ENCODE assay signal across 17 cellular contexts in the genomic region with DNA sequence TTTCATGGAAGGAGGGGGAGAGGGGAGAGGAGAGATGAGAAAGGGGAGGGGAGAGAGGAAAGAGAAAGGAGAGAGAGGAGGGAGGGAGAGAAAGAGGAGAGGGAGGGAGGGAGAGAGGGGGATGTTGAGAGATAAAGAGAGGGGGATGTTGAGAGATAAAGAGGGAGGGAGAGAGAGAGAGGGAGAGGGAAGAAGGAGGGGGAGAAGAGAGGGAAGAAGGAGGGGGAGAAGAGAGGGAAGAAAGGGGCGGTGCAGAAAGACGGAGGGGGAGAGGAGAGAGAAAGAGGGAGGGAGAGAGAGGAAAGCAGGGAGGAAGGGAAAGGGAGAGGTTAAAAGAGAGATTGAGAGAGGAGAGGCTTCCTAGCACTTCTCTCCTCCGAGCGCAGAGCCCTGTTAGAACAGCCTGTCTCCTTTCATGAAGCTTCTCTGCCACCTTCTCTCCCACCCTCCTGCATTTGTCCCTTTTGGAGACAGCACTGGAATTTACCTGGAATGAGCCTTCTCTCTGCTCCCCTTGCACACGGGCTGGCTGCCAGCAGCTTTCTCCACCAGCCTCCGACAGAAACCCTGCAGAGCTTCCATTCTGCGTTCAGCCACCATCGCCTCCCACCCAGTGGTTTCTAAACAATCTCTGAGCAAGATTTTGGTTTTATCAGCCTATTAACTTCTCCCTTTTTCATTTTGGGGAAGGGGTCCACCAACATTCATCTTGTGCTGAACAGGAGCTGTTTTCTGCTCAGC.
DNase-seq lines count a peak whose midpoint lies in the region; ATAC-seq, FAIRE-seq and TF ChIP-seq lines count a peak whose summit lies in the region.
"Had no signal": no experiment of that assay in that cellular context is flagged by ENCODE, and none has a peak within 500 bp of the region (broad histone marks: within the 10 kb centered on the region; RNA-seq: fewer than 3 reads in every experiment).

No MANE protein-coding gene starts in this region.

- H3K27ac ChIP-seq in H1 (ENCODE audit: low read depth, low read length): no peak overlapping the region
- H3K27ac ChIP-seq: KMS-11, right atrium auricular region had no signal

- no peaks in the 10 kb centered on the region for H3K79me1 ChIP-seq in H1 (ENCODE audit: low read depth, low read length)

- H2BK120ac ChIP-seq in H1 (replicated peaks; ENCODE audit: low read depth, low read length): no peak overlapping the region

- no peaks in the 10 kb centered on the region for H3K27me3 ChIP-seq in H1 (replicated peaks in 1 of 4; ENCODE audit: control insufficient read depth in 3 of 4, extremely low read depth in 1 of 4, insufficient read depth in 3 of 4, low read length in 3 of 4)
- H3K27me3 ChIP-seq: right atrium auricular region had no signal

- H3K23ac ChIP-seq in H1 (ENCODE audit: insufficient read length): no peak overlapping the region

- H3K27me3 Mint-ChIP-seq in activated naive CD8-positive, alpha-beta T cell treated with anti-CD3 and anti-CD28 coated beads for 36 hours: peaks cover 3% of the 10 kb centered on the region
- H3K27me3 Mint-ChIP-seq in activated naive CD8-positive, alpha-beta T cell treated with anti-CD3 and anti-CD28 coated beads, Interleukin-2, amount 50 U/mL, for 24 hours: peaks cover 4% of the 10 kb centered on the region
- peaks cover 18% of the 10 kb centered on the region for H3K27me3 Mint-ChIP-seq in WTC11 (ENCODE audit: low read depth)

- TF ChIP-seq POLR2A in H1 (IDR thresholded peaks at IDR 0.05; ENCODE audit: control extremely low read depth in 1 of 2, low read depth in 2 of 2, low read length in 2 of 2): no peak

- POLR2A ChIA-PET in WTC11 (lab: Charles Lee) (no interaction called here), H1 (lab: Charles Lee; ENCODE audit: partially characterized antibody) (interaction anchor here (0.7 kb wide), 1 partner anchor 13 kb away, joined by 3 read pairs; no protein-coding TSS in a partner anchor)

- peaks cover 24% of the 10 kb centered on the region for H3K36me3 Mint-ChIP-seq in activated naive CD8-positive, alpha-beta T cell treated with anti-CD3 and anti-CD28 coated beads for 36 hours
- H3K36me3 Mint-ChIP-seq in activated naive CD8-positive, alpha-beta T cell treated with anti-CD3 and anti-CD28 coated beads, Interleukin-2, amount 50 U/mL, for 24 hours (ENCODE audit: low read depth): peaks cover 12% of the 10 kb centered on the region
- H3K36me3 Mint-ChIP-seq in WTC11: peaks cover 27% of the 10 kb centered on the region
- H3K36me3 Mint-ChIP-seq: CD14-positive monocyte had no signal

- DNase-seq in activated naive CD8-positive, alpha-beta T cell treated with anti-CD3 and anti-CD28 coated beads for 36 hours: peak; percentile 31
- no peak for DNase-seq in activated naive CD8-positive, alpha-beta T cell treated with anti-CD3 and anti-CD28 coated beads, Interleukin-2, amount 50 U/mL, for 24 hours
- DNase-seq in WTC11 (ENCODE audit: low spot score) (no peak), H1 (ENCODE audit: low read depth in 1 of 2, low spot score in 2 of 2) (no peak), urothelium cell line (ENCODE audit: low spot score) (peak; percentile 57), iPS-NIHi7 (ENCODE audit: extremely low spot score) (no peak), NCI-H2171 treated with DMSO at 0.1 percent for 48 hours (lab: John Stamatoyannopoulos, UW) (no peak)
- no peak for DNase-seq in stimulated activated naive CD4-positive, alpha-beta T cell treated with Interleukin-2 at 50 U/mL for 16 hours (lab: John Stamatoyannopoulos, UW)
- DNase-seq: amniotic stem cell; stimulated activated CD4-positive, alpha-beta T cell treated with anti-CD3 and anti-CD28 coated beads, Interleukin-2, amount 100 ng/mL, for 48 hours; stimulated activated naive B cell treated with anti-CD40 and anti-IgM and Interleukin-4, amounts not matched to agents 10 μg/mL and 1 μg/mL and 100 μg/mL, for 72 hours had no signal

- H2BK5ac ChIP-seq in H1 (ENCODE audit: low read depth, low read length): no peak overlapping the region

- H3K4me2 ChIP-seq in H1 (ENCODE audit: insufficient read depth in 1 of 2, low read depth in 2 of 2, low read length in 2 of 2): peak overlapping the region in 1 of 2 experiments; percentile 37; a peak in 1 of 4 replicates
- H3K4me2 ChIP-seq: KMS-11 had no signal

- H2AFZ ChIP-seq in H1 (ENCODE audit: low read length): peak overlapping the region; percentile 97

- no peak overlapping the region for H4K8ac ChIP-seq in H1 (ENCODE audit: extremely low read depth, insufficient read depth, low read length)

- no peaks in the 10 kb centered on the region for H3K79me2 ChIP-seq in H1 (ENCODE audit: control insufficient read depth in 1 of 2, insufficient read depth in 2 of 2, low read length in 2 of 2)

- no peak overlapping the region for H3K4me3 ChIP-seq in H1 (ENCODE audit: extremely low read depth in 1 of 4, insufficient read depth in 2 of 4, low read depth in 3 of 4, low read length in 4 of 4)
- H3K4me3 ChIP-seq: right atrium auricular region had no signal

- H3K9ac ChIP-seq in H1 (replicated peaks in 1 of 4; ENCODE audit: extremely low read depth in 1 of 4, low read depth in 3 of 4, low read length in 3 of 4): no peak overlapping the region
- H3K9ac ChIP-seq: KMS-11 had no signal

- no peak for TF ChIP-seq CTCF in WTC11 (IDR thresholded peaks at IDR 0.05)
- TF ChIP-seq CTCF in H1 (IDR thresholded peaks at IDR 0.05; ENCODE audit: control extremely low read depth in 1 of 3, insufficient read depth in 1 of 3, low read depth in 1 of 3, low read length in 3 of 3): no peak

- H3K4me1 ChIP-seq in H1 (replicated peaks in 1 of 4; ENCODE audit: control insufficient read depth in 3 of 4, insufficient read depth in 4 of 4, low read length in 3 of 4): peaks cover 2 to 8% (median 3%) of the 10 kb centered on the region in 4 experiments; a peak in 4 of 7 replicates
- H3K4me1 ChIP-seq: right atrium auricular region had no signal

- H2BK12ac ChIP-seq in H1 (ENCODE audit: low read depth, low read length): no peak overlapping the region

- no peak overlapping the region for H2AK5ac ChIP-seq in H1 (ENCODE audit: low read depth, low read length)

- no peak for TF ChIP-seq RAD21 in H1 (IDR thresholded peaks at IDR 0.05 in 1 of 2, conservative IDR thresholded peaks at IDR 0.05 in 1 of 2; ENCODE audit: low read depth in 2 of 2, low read length in 2 of 2)

- WGBS in H1 (ENCODE audit: extremely low coverage in 1 of 2, insufficient coverage in 1 of 2, insufficient read length in 1 of 2, insufficient replicate concordance in 2 of 2, low coverage in 1 of 2, low lambda C conversion rate in 2 of 2, missing lambda C conversion rate in 1 of 2), 2 experiments: 59% methylated on average over 8 of the region's 8 CpGs; no CpG with 5 or more reads in 1 of the 2 experiments

- no peak overlapping the region for H2BK15ac ChIP-seq in H1 (ENCODE audit: low read length)

- peak overlapping the region; percentile 73 for H3K27ac Mint-ChIP-seq in activated naive CD8-positive, alpha-beta T cell treated with anti-CD3 and anti-CD28 coated beads for 36 hours
- H3K27ac Mint-ChIP-seq in activated naive CD8-positive, alpha-beta T cell treated with anti-CD3 and anti-CD28 coated beads, Interleukin-2, amount 50 U/mL, for 24 hours: no peak overlapping the region
- H3K27ac Mint-ChIP-seq in WTC11: no peak overlapping the region
- H3K27ac Mint-ChIP-seq: dendritic cell treated with granulocyte-macrophage colony-stimulating factor and Interleukin-4, amounts not matched to agents 40 ng/mL and 50 ng/mL, for 4 days; stimulated activated naive B cell treated with anti-CD40 and anti-IgM and Interleukin-4, amounts not matched to agents 10 μg/mL and 1 μg/mL and 100 μg/mL, for 72 hours had no signal

- H3K4me3 Mint-ChIP-seq in activated naive CD8-positive, alpha-beta T cell treated with anti-CD3 and anti-CD28 coated beads for 36 hours: peak overlapping the region; percentile 77
- H3K4me3 Mint-ChIP-seq in activated naive CD8-positive, alpha-beta T cell treated with anti-CD3 and anti-CD28 coated beads, Interleukin-2, amount 50 U/mL, for 24 hours: no peak overlapping the region
- peak overlapping the region; percentile 51 for H3K4me3 Mint-ChIP-seq in WTC11
- H3K4me3 Mint-ChIP-seq: dendritic cell treated with granulocyte-macrophage colony-stimulating factor and Interleukin-4, amounts not matched to agents 40 ng/mL and 50 ng/mL, for 4 days had no signal

- no peak overlapping the region for H4K5ac ChIP-seq in H1 (ENCODE audit: insufficient read length, low read depth, low read length)

- no peak overlapping the region; the same call in 1 of the 2 replicates for H2BK20ac ChIP-seq in H1 (ENCODE audit: low read length)

- no peak overlapping the region for H3K14ac ChIP-seq in H1 (ENCODE audit: insufficient read length)

- FAIRE-seq in H1 (lab: Jason Lieb, UNC) (no peak), urothelium cell line (lab: Jason Lieb, UNC) (no peak)
- FAIRE-seq: G401.6 had no signal

- no peak overlapping the region for H3K18ac ChIP-seq in H1 (ENCODE audit: extremely low read depth, low read length)

- CTCF ChIA-PET in WTC11 (lab: Charles Lee): interaction anchor here (0.9 kb wide), 1 partner anchor 236 kb away, joined by 3 read pairs; no protein-coding TSS in a partner anchor
- CTCF ChIA-PET in H1 (lab: Charles Lee; ENCODE audit: partially characterized antibody): interaction anchor here (0.5 to 1.3 kb wide), 7 partner anchors 16 to 836 kb away, joined by 3 read pairs; no protein-coding TSS in a partner anchor

- ATAC-seq in activated naive CD8-positive, alpha-beta T cell treated with anti-CD3 and anti-CD28 coated beads, Interleukin-2, amount 50 U/mL, for 24 hours: no peak
- no peak for ATAC-seq in WTC11
- ATAC-seq: SK-N-SH treated with all-trans-retinoic acid at 6 μM for 48 hours had no signal

- H3K9me3 ChIP-seq in H1 (ENCODE audit: insufficient read depth in 2 of 2, low read depth in 1 of 2, low read length in 1 of 2): peaks cover 21 to 24% of the 10 kb centered on the region in 2 experiments

- no peaks in the 10 kb centered on the region for H4K20me1 ChIP-seq in H1 (replicated peaks in 1 of 2; ENCODE audit: control insufficient read depth in 1 of 2, insufficient read depth in 2 of 2, low read length in 2 of 2)

- no peak for TF ChIP-seq EP300 in H1 (IDR thresholded peaks at IDR 0.05; ENCODE audit: borderline replicate concordance in 1 of 2, low read depth in 2 of 2, low read length in 2 of 2)

- no peak overlapping the region for H3K4ac ChIP-seq in H1 (replicated peaks; ENCODE audit: insufficient read length, low read depth, low read length)

- no peak overlapping the region for H4K91ac ChIP-seq in H1 (replicated peaks; ENCODE audit: insufficient read length, low read length)

- no peaks in the 10 kb centered on the region for H3K36me3 ChIP-seq in H1 (ENCODE audit: control insufficient read depth in 2 of 4, insufficient read depth in 4 of 4, low read length in 3 of 4)
- H3K36me3 ChIP-seq: right atrium auricular region had no signal

- peaks cover 23% of the 10 kb centered on the region for H3K9me3 Mint-ChIP-seq in activated naive CD8-positive, alpha-beta T cell treated with anti-CD3 and anti-CD28 coated beads for 36 hours
- H3K9me3 Mint-ChIP-seq in activated naive CD8-positive, alpha-beta T cell treated with anti-CD3 and anti-CD28 coated beads, Interleukin-2, amount 50 U/mL, for 24 hours: peaks cover 25% of the 10 kb centered on the region
- H3K9me3 Mint-ChIP-seq in WTC11: peaks cover 58% of the 10 kb centered on the region

- H3K23me2 ChIP-seq in H1 (ENCODE audit: low read depth, low read length): no peaks in the 10 kb centered on the region; the same call in 1 of the 2 replicates

- H3K56ac ChIP-seq in H1 (replicated peaks; ENCODE audit: insufficient read length, low read depth, low read length): no peak overlapping the region

- H3K4me1 Mint-ChIP-seq in activated naive CD8-positive, alpha-beta T cell treated with anti-CD3 and anti-CD28 coated beads for 36 hours: peaks cover 31% of the 10 kb centered on the region
- H3K4me1 Mint-ChIP-seq in activated naive CD8-positive, alpha-beta T cell treated with anti-CD3 and anti-CD28 coated beads, Interleukin-2, amount 50 U/mL, for 24 hours: peaks cover 46% of the 10 kb centered on the region
- H3K4me1 Mint-ChIP-seq in WTC11: peaks cover 13% of the 10 kb centered on the region
- H3K4me1 Mint-ChIP-seq: CD14-positive monocyte had no signal

Comparison
In these comparisons a context has a peak if more than half of its experiments do, and no peak if none do; other contexts are left out.
1. DNase-seq: peak in activated naive CD8-positive, alpha-beta T cell treated with anti-CD3 and anti-CD28 coated beads for 36 hours (single experiment) and urothelium cell line (single experiment); none in activated naive CD8-positive, alpha-beta T cell treated with anti-CD3 and anti-CD28 coated beads, Interleukin-2, amount 50 U/mL, for 24 hours (single experiment), WTC11 (single experiment), H1 (0 of 2), iPS-NIHi7 (single experiment), NCI-H2171 treated with DMSO at 0.1 percent for 48 hours (single experiment) and stimulated activated naive CD4-positive, alpha-beta T cell treated with Interleukin-2 at 50 U/mL for 16 hours (single experiment).